8 cellular contexts compared by ENCODE assay signal in genomic region chr12:13534645-13535398, GRCh38.
A peak's percentile ranks its signal among the peaks of the same experiment; 100 is the strongest.
DNase-seq lines count a peak whose midpoint lies in the region; ATAC-seq and TF ChIP-seq lines count a peak whose summit lies in the region.

No MANE protein-coding gene starts in this region.

- H3K9me3 ChIP-seq in fibroblast of lung (ENCODE audit: control insufficient read depth, insufficient read depth, low read depth, low read length), result no peaks in the 10 kb centered on the region
- H3K9me3 ChIP-seq in transverse colon, result no peaks in the 10 kb centered on the region

- in situ Hi-C loops in transverse colon (cut with MboI; ENCODE audit: low pct_ligation_motif_present in 1 of 4, low pct_unique_long_range_greater_than_20kb in 1 of 4, low sequenced_read_pairs in 3 of 4), result loop anchor here in 1 of 4 donors (10.0 kb wide), 1 partner anchor 170 kb away; no protein-coding TSS in a partner anchor

- no peaks in the 10 kb centered on the region for H3K79me2 ChIP-seq in fibroblast of lung (ENCODE audit: control insufficient read depth, insufficient read depth, low read length)

- TF ChIP-seq POLR2A in transverse colon (IDR thresholded peaks at IDR 0.05), result no peak
- TF ChIP-seq POLR2A in GM18505 (IDR thresholded peaks at IDR 0.05; ENCODE audit: borderline replicate concordance, extremely low read depth, insufficient read depth, insufficient read length), result no peak

- H2AFZ ChIP-seq in fibroblast of lung (ENCODE audit: low read length), result peak overlapping the region; percentile 78

- H3K27me3 ChIP-seq in fibroblast of lung (ENCODE audit: control insufficient read depth, insufficient read depth, low read length) (no peaks in the 10 kb centered on the region), transverse colon (no peaks in the 10 kb centered on the region)

- H3K27ac Mint-ChIP-seq in nephron, result peak overlapping the region; percentile 36 to 79 (median 72)

- peak overlapping the region; percentile 58 for H3K4me2 ChIP-seq in fibroblast of lung (ENCODE audit: extremely low read depth, insufficient read depth, low read length)

- peak overlapping the region; percentile 47 to 67 (median 52) for H3K4me3 Mint-ChIP-seq in nephron

- no peak overlapping the region for H3K27ac ChIP-seq in VCaP
- H3K27ac ChIP-seq in fibroblast of lung (ENCODE audit: insufficient read depth, low read length), result no peak overlapping the region
- no peak overlapping the region for H3K27ac ChIP-seq in transverse colon

- TF ChIP-seq EP300 in transverse colon (IDR thresholded peaks at IDR 0.05; ENCODE audit: low read depth), result no peak

- TF ChIP-seq CTCF in VCaP (conservative IDR thresholded peaks at IDR 0.05) (peak; percentile 99), fibroblast of lung (conservative IDR thresholded peaks at IDR 0.05 in 1 of 2, IDR thresholded peaks at IDR 0.05 in 1 of 2; ENCODE audit: low read depth in 1 of 2, low read length in 2 of 2) (peak; percentile 97 to 98), nephron (IDR thresholded peaks at IDR 0.05; ENCODE audit: unreplicated experiment in 3 of 3) (peak; percentile 78 to 91 (median 89)), transverse colon (IDR thresholded peaks at IDR 0.05) (peak; percentile 73 to 89 (median 76))

- H3K4me1 Mint-ChIP-seq in nephron, result peaks cover 14% of the 10 kb centered on the region

- 45 to 62% methylated on average over 5 to 8 of the region's 8 CpGs for WGBS in transverse colon (ENCODE audit: low coverage in 1 of 2), 2 donors

- H3K36me3 ChIP-seq in fibroblast of lung (ENCODE audit: control insufficient read depth, insufficient read depth, low read length) (no peaks in the 10 kb centered on the region), transverse colon (no peaks in the 10 kb centered on the region)

- no peaks in the 10 kb centered on the region for H3K36me3 Mint-ChIP-seq in nephron (ENCODE audit: low read depth)

- ATAC-seq in GM18505 (IDR thresholded peaks at IDR 0.05; ENCODE audit: unreplicated experiment), result no peak

- no peaks in the 10 kb centered on the region for H3K4me1 ChIP-seq in fibroblast of lung (ENCODE audit: control insufficient read depth, extremely low read depth, insufficient read depth, low read length)
- H3K4me1 ChIP-seq in transverse colon, result peaks cover 0 to 8% (median 0%) of the 10 kb centered on the region in 4 donors

- H4K20me1 ChIP-seq in fibroblast of lung (ENCODE audit: control insufficient read depth, extremely low read depth, insufficient read depth, low read length), result no peaks in the 10 kb centered on the region

- no peak overlapping the region for H3K9ac ChIP-seq in fibroblast of lung (ENCODE audit: insufficient read depth, low read length)

- H3K4me3 ChIP-seq in fibroblast of lung (replicated peaks in 1 of 4; ENCODE audit: control extremely low read depth in 1 of 4, insufficient read depth in 1 of 4, low read depth in 3 of 4, low read length in 4 of 4) (peak overlapping the region in 3 of 4 experiments; percentile 9 to 43 (median 43)), transverse colon (no peak overlapping the region)

- peaks cover 4% of the 10 kb centered on the region for H3K27me3 Mint-ChIP-seq in nephron (ENCODE audit: low read depth)

- H3K9me3 Mint-ChIP-seq in nephron, result no peaks in the 10 kb centered on the region

- intact Hi-C loops in transverse colon (cut with DNase I; ENCODE audit: low total_unique reads), result no loop called here

- DNase-seq in NK-92 treated with Interleukin-12 subunit alpha and Interleukin-12 subunit beta, amount 100 ng/mL, for 24 hours (lab: John Stamatoyannopoulos, UW), result peak; percentile 11
- DNase-seq in NK-92 (lab: John Stamatoyannopoulos, UW; ENCODE audit: unreplicated experiment) (no peak), LoVo (ENCODE audit: low spot score) (peak; percentile 50), fibroblast of lung (ENCODE audit: low read depth in 2 of 2) (peak; percentile 20 to 47), transverse colon (peak; percentile 68)

Comparison
In these comparisons a context has a peak if more than half of its experiments do, and no peak if none do; other contexts are left out.
1. H3K4me3 ChIP-seq: peak in fibroblast of lung (3 of 4); none in transverse colon (0 of 4).
2. Peak in every context shown above with its lines, with median percentiles within 50 percentile points of each other: CTCF ChIP-seq.